In genomic region chr15:41417812-41418211, GRCh38 we compare ENCODE assay signal across 8 cellular contexts. TPM values are rescaled to one million over a fixed set of nuclear protein-coding genes. Genes with fewer than 3 reads are reported as not detected.
DNase-seq lines count a peak whose midpoint lies in the region; ATAC-seq and TF ChIP-seq lines count a peak whose summit lies in the region.

No MANE protein-coding gene starts in this region.

- 6 to 9% methylated on average over 6 of the region's 6 CpGs for WGBS in esophagus squamous epithelium, 2 donors

- H3K36me3 ChIP-seq in Peyer's patch (no peaks in the 10 kb centered on the region), esophagus squamous epithelium (no peaks in the 10 kb centered on the region)

- no peaks in the 10 kb centered on the region for H3K27me3 ChIP-seq in Peyer's patch
- H3K27me3 ChIP-seq in esophagus squamous epithelium: no peaks in the 10 kb centered on the region

- TF ChIP-seq CTCF in Peyer's patch (IDR thresholded peaks at IDR 0.05) (no peak), esophagus squamous epithelium (IDR thresholded peaks at IDR 0.05) (no peak), progenitor cell of endocrine pancreas (IDR thresholded peaks at IDR 0.05; ENCODE audit: unreplicated experiment) (no peak)

- no peaks in the 10 kb centered on the region for H3K9me3 Mint-ChIP-seq in progenitor cell of endocrine pancreas (ENCODE audit: low read depth)

- H3K9me3 ChIP-seq in Peyer's patch (no peaks in the 10 kb centered on the region), esophagus squamous epithelium (no peaks in the 10 kb centered on the region)

- peak overlapping the region; percentile 90 to 98 (median 96) for H3K4me3 ChIP-seq in Peyer's patch
- peak overlapping the region; percentile 66 to 100 (median 88) for H3K4me3 ChIP-seq in esophagus squamous epithelium

- H3K27ac ChIP-seq in Peyer's patch (peak overlapping the region; percentile 84 to 90 (median 88)), esophagus squamous epithelium (peak overlapping the region; percentile 88 to 94 (median 94))

- ATAC-seq in GM19328 (IDR thresholded peaks at IDR 0.05; ENCODE audit: unreplicated experiment) (no peak), HG02571 (IDR thresholded peaks at IDR 0.05; ENCODE audit: unreplicated experiment) (no peak)

- TF ChIP-seq POLR2A in Peyer's patch (IDR thresholded peaks at IDR 0.05) (peak in 1 of 2 donors; percentile 8), esophagus squamous epithelium (IDR thresholded peaks at IDR 0.05) (no peak)

- intact Hi-C loops in esophagus squamous epithelium (cut with DNase I): no loop called here

- peak overlapping the region; percentile 96 for H3K27ac Mint-ChIP-seq in progenitor cell of endocrine pancreas

- H3K4me1 ChIP-seq in Peyer's patch (peaks cover 0 to 15% (median 8%) of the 10 kb centered on the region in 4 donors), esophagus squamous epithelium (peaks cover 7 to 56% (median 20%) of the 10 kb centered on the region in 3 donors)

- DNase-seq in DMS 273 (lab: John Stamatoyannopoulos, UW; ENCODE audit: unreplicated experiment): peak; percentile 40
- DNase-seq in DMS 273 treated with DMSO at 0.1 percent for 48 hours (lab: John Stamatoyannopoulos, UW): no peak
- no peak for DNase-seq in Peyer's patch
- no peak for DNase-seq in esophagus squamous epithelium (lab: John Stamatoyannopoulos, UW)
- DNase-seq in progenitor cell of endocrine pancreas (ENCODE audit: low spot score, unreplicated experiment): no peak
- DNase-seq in NCI-H1436 treated with DMSO at 0.1 percent for 48 hours (lab: John Stamatoyannopoulos, UW): no peak

- no peaks in the 10 kb centered on the region for H3K27me3 Mint-ChIP-seq in progenitor cell of endocrine pancreas

- peak overlapping the region; percentile 97 for H3K4me3 Mint-ChIP-seq in progenitor cell of endocrine pancreas (ENCODE audit: low read depth)

- H3K4me1 Mint-ChIP-seq in progenitor cell of endocrine pancreas (ENCODE audit: low read depth): peaks cover 20% of the 10 kb centered on the region

- H3K36me3 Mint-ChIP-seq in progenitor cell of endocrine pancreas (ENCODE audit: insufficient read depth): peaks cover 1% of the 10 kb centered on the region

RNA-seq across cellular contexts. Expression of gene RTF1, which starts 0.9 kb away (rescaled TPM):
- total RNA-seq in Peyer's patch (10 to 100 TPM; 15.2 to 33.0 (median 23.8) TPM), esophagus squamous epithelium (10 to 100 TPM; 23.3 to 41.6 (median 33.6) TPM), progenitor cell of endocrine pancreas (58.7 and 59.1 TPM in 2 replicates)

RNA-seq across cellular contexts. Expression of gene NDUFAF1, which starts 15.5 kb away (rescaled TPM):
- total RNA-seq in Peyer's patch (10 to 100 TPM in 3 of 4 donors, 1 to 10 TPM in 1; 9.9 to 16.6 (median 12.5) TPM), esophagus squamous epithelium (10 to 100 TPM in 3 of 4 donors, 1 to 10 TPM in 1; 9.4 to 26.9 (median 15.0) TPM), progenitor cell of endocrine pancreas (13.0 and 13.2 TPM in 2 replicates)
